In genomic region chr4:2583092-2583491, GRCh38 we compare ENCODE assay signal across 14 cellular contexts. TPM values are rescaled to one million over a fixed set of nuclear protein-coding genes. Genes with fewer than 3 reads are reported as not detected.
DNase-seq lines count a peak whose midpoint lies in the region; ATAC-seq and TF ChIP-seq lines count a peak whose summit lies in the region.
"Had no signal": no experiment of that assay in that cellular context is flagged by ENCODE, and none has a peak within 500 bp of the region (broad histone marks: within the 10 kb centered on the region; RNA-seq: fewer than 3 reads in every experiment).

No MANE protein-coding gene starts in this region.

- H3K14ac ChIP-seq in IMR-90 (replicated peaks; ENCODE audit: low read depth, low read length) = no peak overlapping the region

- POLR2A ChIA-PET in A673 (lab: Charles Lee; ENCODE audit: low non-redundant PET) = no interaction called here
- POLR2A ChIA-PET in IMR-90 (lab: Charles Lee; ENCODE audit: unreplicated experiment) = no interaction called here
- POLR2A ChIA-PET in GM10248 (lab: Yijun Ruan, JAX) = no interaction called here

- in situ Hi-C loops in IMR-90 (cut with MboI; ENCODE audit: low sequenced_read_pairs) = no loop called here

- H3K27me3 ChIP-seq in A673 (replicated peaks; ENCODE audit: insufficient read depth, low read depth, low read length, poor library complexity) (no peaks in the 10 kb centered on the region), IMR-90 (ENCODE audit: control insufficient read depth, insufficient read depth, low read length) (no peaks in the 10 kb centered on the region)
- H3K27me3 ChIP-seq: esophagus muscularis mucosa, vagina had no signal

- H2BK120ac ChIP-seq in IMR-90 (ENCODE audit: low read depth, low read length) = no peak overlapping the region

- ATAC-seq in IMR-90 (ENCODE audit: low read depth) (no peak; the same call in 1 of the 2 replicates), GM21529 (IDR thresholded peaks at IDR 0.05; ENCODE audit: unreplicated experiment) (no peak), HG03108 (IDR thresholded peaks at IDR 0.05; ENCODE audit: unreplicated experiment) (no peak)

- H3K36me3 Mint-ChIP-seq in dendritic cell treated with granulocyte-macrophage colony-stimulating factor and Interleukin-4, amounts not matched to agents 40 ng/mL and 50 ng/mL, for 4 days (ENCODE audit: low read depth) = peaks cover 15% of the 10 kb centered on the region
- peaks cover 18% of the 10 kb centered on the region for H3K36me3 Mint-ChIP-seq in neural crest cell (ENCODE audit: low read depth)

- H4K5ac ChIP-seq in IMR-90 (ENCODE audit: low read depth, low read length) = no peak overlapping the region

- H4K8ac ChIP-seq in IMR-90 (ENCODE audit: low read depth in 2 of 2, low read length in 2 of 2) = no peak overlapping the region

- no peak overlapping the region for H2BK20ac ChIP-seq in IMR-90 (ENCODE audit: low read depth, low read length)

- peaks cover 16% of the 10 kb centered on the region for H3K9me3 Mint-ChIP-seq in dendritic cell treated with granulocyte-macrophage colony-stimulating factor and Interleukin-4, amounts not matched to agents 40 ng/mL and 50 ng/mL, for 4 days
- peaks cover 3% of the 10 kb centered on the region for H3K9me3 Mint-ChIP-seq in neural crest cell
- H3K9me3 Mint-ChIP-seq: memory B cell had no signal

- TF ChIP-seq CTCF in A673 (conservative IDR thresholded peaks at IDR 0.05; ENCODE audit: low read depth, low read length) (no peak), IMR-90 (conservative IDR thresholded peaks at IDR 0.05; ENCODE audit: low read depth, low read length) (no peak), neural crest cell (conservative IDR thresholded peaks at IDR 0.05) (no peak), GM10248 (IDR thresholded peaks at IDR 0.05; ENCODE audit: control extremely low read depth, extremely low read depth, low read depth, missing control alignments) (no peak)

- no peak for DNase-seq in A673 (ENCODE audit: low spot score)
- DNase-seq in IMR-90 = no peak
- no peak for DNase-seq in neural crest cell (ENCODE audit: low read depth, low spot score)
- DNase-seq in GM10248 (ENCODE audit: extremely low spot score) = no peak
- no peak for DNase-seq in NCI-H526 treated with DMSO at 0.1 percent for 48 hours (lab: John Stamatoyannopoulos, UW)
- DNase-seq: activated naive CD8-positive, alpha-beta T cell treated with anti-CD3 and anti-CD28 coated beads, Interleukin-2, amount 10 ng/mL, durations not matched to agents 7 days and 5 days; KBM-7 had no signal

- H2AFZ ChIP-seq in IMR-90 (replicated peaks; ENCODE audit: low read length, poor library complexity) = no peak overlapping the region

- CTCF ChIA-PET in A673 (lab: Charles Lee) (no interaction called here), IMR-90 (lab: Yijun Ruan, JAX) (no interaction called here), GM10248 (lab: Yijun Ruan, JAX) (no interaction called here)

- no peak overlapping the region for H4K91ac ChIP-seq in IMR-90 (ENCODE audit: insufficient read depth, low read depth, low read length)

- H3K23ac ChIP-seq in IMR-90 (ENCODE audit: low read depth, low read length) = no peak overlapping the region

- WGBS in IMR-90 (ENCODE audit: extremely low coverage in 2 of 2, insufficient read length in 1 of 2), 2 experiments = 83% methylated on average over 4 of the region's 4 CpGs; no CpG with 5 or more reads in 1 of the 2 experiments

- no peak overlapping the region for H3K18ac ChIP-seq in IMR-90 (ENCODE audit: low read depth, low read length)

- H3K4me1 ChIP-seq in A673 (ENCODE audit: insufficient read depth, low read length, poor library complexity, severe bottlenecking) (no peaks in the 10 kb centered on the region), IMR-90 (ENCODE audit: control insufficient read depth, insufficient read depth, low read length) (peaks cover 14% of the 10 kb centered on the region)

- H3K4ac ChIP-seq in IMR-90 (ENCODE audit: low read depth, low read length) = no peak overlapping the region

- peak overlapping the region; percentile 33 for H3K27ac Mint-ChIP-seq in dendritic cell treated with granulocyte-macrophage colony-stimulating factor and Interleukin-4, amounts not matched to agents 40 ng/mL and 50 ng/mL, for 4 days
- peak overlapping the region; percentile 6 for H3K27ac Mint-ChIP-seq in neural crest cell (ENCODE audit: unreplicated experiment)
- H3K27ac Mint-ChIP-seq: activated naive CD8-positive, alpha-beta T cell treated with anti-CD3 and anti-CD28 coated beads, Interleukin-2, amount 10 ng/mL, durations not matched to agents 7 days and 5 days; B cell; memory B cell had no signal

- peak overlapping the region; percentile 55; the same call in 1 of the 2 replicates for H3K4me2 ChIP-seq in IMR-90 (ENCODE audit: low read depth, low read length)

- no peak overlapping the region for H2BK15ac ChIP-seq in IMR-90 (ENCODE audit: low read depth, low read length)

- peak overlapping the region; percentile 35 for H3K27ac ChIP-seq in A673 (ENCODE audit: low read depth, low read length, poor library complexity, severe bottlenecking)
- H3K27ac ChIP-seq in IMR-90 (ENCODE audit: insufficient read depth, low read length) = peak overlapping the region; percentile 11; the same call in 1 of the 2 replicates
- H3K27ac ChIP-seq: vagina had no signal

- peaks cover 89% of the 10 kb centered on the region for H4K20me1 ChIP-seq in IMR-90 (ENCODE audit: insufficient read depth, low read length)

- BruUV-seq in A673 (replicated peaks; lab: Mats Ljungman, UMichigan) (no TSS peak), IMR-90 (replicated peaks; lab: Mats Ljungman, UMichigan) (no TSS peak)

- no peak overlapping the region for H3K56ac ChIP-seq in IMR-90 (ENCODE audit: extremely low read depth, insufficient read depth, low read length)

- peaks cover 22 to 81% of the 10 kb centered on the region in 2 experiments for H3K79me1 ChIP-seq in IMR-90 (ENCODE audit: low read depth in 1 of 2, low read length in 2 of 2)

- H2BK5ac ChIP-seq in IMR-90 (ENCODE audit: low read depth, low read length, poor library complexity, severe bottlenecking) = no peak overlapping the region

- intact Hi-C loops in A673 (cut with micrococcal nuclease; ENCODE audit: unreplicated experiment) = no loop called here
- intact Hi-C loops in IMR-90 (cut with micrococcal nuclease) = no loop called here
- intact Hi-C loops in dendritic cell treated with granulocyte-macrophage colony-stimulating factor and Interleukin-4, amounts not matched to agents 40 ng/mL and 50 ng/mL, for 4 days (cut with micrococcal nuclease) = no loop called here

- no peaks in the 10 kb centered on the region for H3K36me3 ChIP-seq in A673 (ENCODE audit: insufficient read depth, low read length, poor library complexity, severe bottlenecking)
- H3K36me3 ChIP-seq in IMR-90 (ENCODE audit: control insufficient read depth, insufficient read depth, low read length) = no peaks in the 10 kb centered on the region
- H3K36me3 ChIP-seq: esophagus muscularis mucosa, vagina had no signal

- H3K4me3 Mint-ChIP-seq in dendritic cell treated with granulocyte-macrophage colony-stimulating factor and Interleukin-4, amounts not matched to agents 40 ng/mL and 50 ng/mL, for 4 days = no peak overlapping the region
- H3K4me3 Mint-ChIP-seq in neural crest cell = no peak overlapping the region
- H3K4me3 Mint-ChIP-seq: activated naive CD8-positive, alpha-beta T cell treated with anti-CD3 and anti-CD28 coated beads, Interleukin-2, amount 10 ng/mL, durations not matched to agents 7 days and 5 days; B cell; memory B cell had no signal

- H3K9me3 ChIP-seq in A673 (ENCODE audit: low read depth, low read length, poor library complexity, severe bottlenecking) (peaks cover 4% of the 10 kb centered on the region), IMR-90 (ENCODE audit: control insufficient read depth, insufficient read depth, low read length) (no peaks in the 10 kb centered on the region)
- H3K9me3 ChIP-seq: esophagus muscularis mucosa, vagina had no signal

- dilution Hi-C loops in IMR-90 (cut with HindIII; ENCODE audit: low sequenced_read_pairs, unreplicated experiment) = no loop called here

- no peak overlapping the region for H2AK9ac ChIP-seq in IMR-90 (replicated peaks; ENCODE audit: low read depth, low read length, poor library complexity)

- TF ChIP-seq POLR2A in IMR-90 (IDR thresholded peaks at IDR 0.05; ENCODE audit: low read depth, low read length) = no peak

- H3K27me3 Mint-ChIP-seq in dendritic cell treated with granulocyte-macrophage colony-stimulating factor and Interleukin-4, amounts not matched to agents 40 ng/mL and 50 ng/mL, for 4 days = no peaks in the 10 kb centered on the region
- H3K27me3 Mint-ChIP-seq in neural crest cell (ENCODE audit: low read depth) = no peaks in the 10 kb centered on the region
- H3K27me3 Mint-ChIP-seq: activated naive CD8-positive, alpha-beta T cell treated with anti-CD3 and anti-CD28 coated beads, Interleukin-2, amount 10 ng/mL, durations not matched to agents 7 days and 5 days; B cell; memory B cell had no signal

- peaks cover 11% of the 10 kb centered on the region for H3K9me1 ChIP-seq in IMR-90 (ENCODE audit: insufficient read depth, low read length)

- H2AK5ac ChIP-seq in IMR-90 (ENCODE audit: low read depth, low read length) = no peak overlapping the region

- H3K9ac ChIP-seq in IMR-90 (ENCODE audit: low read depth, low read length) = no peak overlapping the region

- H3K4me3 ChIP-seq in A673 (ENCODE audit: low read depth, low read length, poor library complexity, severe bottlenecking) (no peak overlapping the region), IMR-90 (ENCODE audit: insufficient read depth, low read depth, low read length) (no peak overlapping the region)
- H3K4me3 ChIP-seq: esophagus muscularis mucosa, vagina had no signal

- peaks cover 49% of the 10 kb centered on the region for H3K4me1 Mint-ChIP-seq in dendritic cell treated with granulocyte-macrophage colony-stimulating factor and Interleukin-4, amounts not matched to agents 40 ng/mL and 50 ng/mL, for 4 days (ENCODE audit: low read depth)
- H3K4me1 Mint-ChIP-seq in neural crest cell = peaks cover 35% of the 10 kb centered on the region

- TF ChIP-seq RAD21 in IMR-90 (IDR thresholded peaks at IDR 0.05; ENCODE audit: low read length) = no peak

TF ChIP-seq in IMR-90, 13 proteins besides CTCF, POLR2A, EP300 and RAD21 (continues in another document):
- TF ChIP-seq RCOR1 (IDR thresholded peaks at IDR 0.05; ENCODE audit: insufficient replicate concordance, low read length) (no peak), ELK1 (IDR thresholded peaks at IDR 0.05; ENCODE audit: borderline replicate concordance, low read depth, low read length) (no peak)

RNA-seq across cellular contexts. Expression of gene FAM193A, which starts 46.6 kb away (rescaled TPM):
- total RNA-seq in A673 (2021) (35.5 and 38.2 TPM in 2 replicates), IMR-90 (2012; rRNA removed) (6.8 and 8.1 TPM in 2 replicates), neural crest cell (45.5 and 45.8 TPM in 2 replicates)
- 9.5 and 11.0 TPM in 2 replicates for polyA plus RNA-seq in IMR-90 (2012; rRNA removed)
- 7.7 and 8.2 TPM in 2 replicates for polyA plus RNA-seq in IMR-90 (2012; cell fraction: cytosol; rRNA removed)
- polyA plus RNA-seq in IMR-90 (2012; cell fraction: nucleus; rRNA removed; ENCODE audit: low replicate concordance) = 35.7 and 38.6 TPM in 2 replicates
